ENCODE assay signal across 8 cellular contexts in the genomic region with DNA sequence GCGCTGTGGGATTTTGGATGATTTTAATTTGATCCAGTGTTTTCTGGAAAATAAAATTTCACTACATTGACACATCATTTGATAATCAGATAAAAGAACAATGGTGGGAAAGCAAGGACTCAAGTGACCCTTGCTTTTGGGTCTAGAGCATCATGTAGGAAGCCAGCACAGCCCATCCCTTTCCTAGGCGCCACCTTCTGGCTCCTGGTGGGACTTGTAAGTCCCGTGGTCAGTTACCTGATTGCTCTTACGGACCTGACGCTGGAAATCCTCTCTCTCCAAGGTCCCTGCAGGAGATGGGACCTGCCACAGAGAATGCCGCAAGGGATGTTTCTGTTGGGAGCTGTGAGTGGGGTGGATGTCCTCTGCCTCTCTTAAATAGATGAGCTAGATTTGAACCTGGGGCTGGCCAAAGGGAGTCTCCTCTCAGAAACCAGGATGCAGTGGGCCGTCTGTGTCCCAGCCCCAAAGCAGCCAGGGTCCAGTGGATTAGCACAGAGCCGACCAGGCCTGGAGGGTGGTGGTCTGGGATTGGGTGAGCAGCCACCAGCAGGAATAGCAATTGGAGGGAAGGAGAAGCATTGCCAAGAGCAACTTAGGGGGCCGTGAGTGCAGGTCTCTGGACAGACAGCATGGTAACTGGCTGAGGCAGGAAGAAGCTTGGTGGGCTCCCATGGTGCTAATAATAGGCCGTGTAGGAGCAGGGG. TPM values are rescaled to one million over a fixed set of nuclear protein-coding genes. Genes with fewer than 3 reads are reported as not detected.
DNase-seq lines count a peak whose midpoint lies in the region; ATAC-seq and TF ChIP-seq lines count a peak whose summit lies in the region.

No MANE protein-coding gene starts in this region.

- H4K20me1 ChIP-seq in OCI-LY3 (ENCODE audit: insufficient read depth, low read length) = no peaks in the 10 kb centered on the region

- no peaks in the 10 kb centered on the region for H3K36me3 ChIP-seq in OCI-LY3 (replicated peaks; ENCODE audit: low read depth, low read length)
- H3K36me3 ChIP-seq in thyroid gland = peaks cover 0 to 3% of the 10 kb centered on the region in 2 donors

- no peak overlapping the region for H3K9ac ChIP-seq in OCI-LY3 (ENCODE audit: low read length)

- no peak overlapping the region for H2AFZ ChIP-seq in OCI-LY3 (ENCODE audit: low read depth, low read length)

- H3K27ac ChIP-seq in OCI-LY3 (ENCODE audit: low read length) = no peak overlapping the region
- peak overlapping the region in 1 of 3 donors; percentile 27 for H3K27ac ChIP-seq in thyroid gland

- H3K4me1 Mint-ChIP-seq in activated naive CD4-positive, alpha-beta T cell treated with anti-CD3 and anti-CD28 coated beads, Interleukin-2, amount 10 ng/mL, durations not matched to agents 7 days and 5 days = no peaks in the 10 kb centered on the region
- no peaks in the 10 kb centered on the region for H3K4me1 Mint-ChIP-seq in immature natural killer cell

- H3K4me3 ChIP-seq in OCI-LY3 (ENCODE audit: low read length) = no peak overlapping the region
- no peak overlapping the region for H3K4me3 ChIP-seq in fibroblast of the aortic adventitia (ENCODE audit: low read depth, low read length)
- no peak overlapping the region for H3K4me3 ChIP-seq in thyroid gland (replicated peaks in 1 of 3)

- peaks cover 12% of the 10 kb centered on the region; the same call in 1 of the 2 replicates for H3K27me3 ChIP-seq in OCI-LY3 (ENCODE audit: low read depth, low read length)
- no peaks in the 10 kb centered on the region for H3K27me3 ChIP-seq in thyroid gland

- H3K9me3 ChIP-seq in OCI-LY3 (ENCODE audit: insufficient read depth, low read length) (no peaks in the 10 kb centered on the region), thyroid gland (no peaks in the 10 kb centered on the region)

- CTCF ChIA-PET in activated naive CD4-positive, alpha-beta T cell treated with anti-CD3 and anti-CD28 coated beads, Interleukin-2, amount 10 ng/mL, durations not matched to agents 7 days and 5 days (lab: Charles Lee) = interaction anchor here (1.0 kb wide), 1 partner anchor 294 kb away, joined by 4 read pairs; no protein-coding TSS in a partner anchor

- DNase-seq in activated naive CD4-positive, alpha-beta T cell treated with anti-CD3 and anti-CD28 coated beads, Interleukin-2, amount 10 ng/mL, durations not matched to agents 7 days and 5 days = peak; percentile 28
- DNase-seq in activated naive CD4-positive, alpha-beta T cell (lab: John Stamatoyannopoulos, UW) = no peak
- peak; percentile 59 for DNase-seq in fibroblast of the aortic adventitia (ENCODE audit: low read depth)
- peak; percentile 55 to 64 for DNase-seq in thyroid gland
- DNase-seq in immature natural killer cell = no peak

- no peaks in the 10 kb centered on the region for H3K27me3 Mint-ChIP-seq in activated naive CD4-positive, alpha-beta T cell treated with anti-CD3 and anti-CD28 coated beads, Interleukin-2, amount 10 ng/mL, durations not matched to agents 7 days and 5 days
- peaks cover 1 to 4% (median 3%) of the 10 kb centered on the region in 3 donors for H3K27me3 Mint-ChIP-seq in immature natural killer cell (ENCODE audit: low read depth in 3 of 3)

- H3K4me1 ChIP-seq in OCI-LY3 (ENCODE audit: low read length) = no peaks in the 10 kb centered on the region
- H3K4me1 ChIP-seq in thyroid gland = peaks cover 26 to 68% of the 10 kb centered on the region in 2 donors

- H3K36me3 Mint-ChIP-seq in activated naive CD4-positive, alpha-beta T cell treated with anti-CD3 and anti-CD28 coated beads, Interleukin-2, amount 10 ng/mL, durations not matched to agents 7 days and 5 days = no peaks in the 10 kb centered on the region
- H3K36me3 Mint-ChIP-seq in immature natural killer cell = no peaks in the 10 kb centered on the region

- intact Hi-C loops in thyroid gland (cut with DNase I) = no loop called here

- 64 to 67% methylated on average over 10 of the region's 10 CpGs for WGBS in thyroid gland, 2 donors

- no peak overlapping the region for H3K4me2 ChIP-seq in OCI-LY3 (ENCODE audit: low read length)

- ATAC-seq in GM18873 (IDR thresholded peaks at IDR 0.05; ENCODE audit: low FRiP score, unreplicated experiment) (no peak), HG02642 (IDR thresholded peaks at IDR 0.05; ENCODE audit: poor library complexity, unreplicated experiment) (no peak)

- H3K9me3 Mint-ChIP-seq in activated naive CD4-positive, alpha-beta T cell treated with anti-CD3 and anti-CD28 coated beads, Interleukin-2, amount 10 ng/mL, durations not matched to agents 7 days and 5 days = no peaks in the 10 kb centered on the region
- peaks cover 0 to 6% (median 0%) of the 10 kb centered on the region in 6 donors for H3K9me3 Mint-ChIP-seq in immature natural killer cell

- H3K27ac Mint-ChIP-seq in activated naive CD4-positive, alpha-beta T cell treated with anti-CD3 and anti-CD28 coated beads, Interleukin-2, amount 10 ng/mL, durations not matched to agents 7 days and 5 days = no peak overlapping the region
- H3K27ac Mint-ChIP-seq in immature natural killer cell = no peak overlapping the region

- H3K4me3 Mint-ChIP-seq in activated naive CD4-positive, alpha-beta T cell treated with anti-CD3 and anti-CD28 coated beads, Interleukin-2, amount 10 ng/mL, durations not matched to agents 7 days and 5 days = no peak overlapping the region
- no peak overlapping the region for H3K4me3 Mint-ChIP-seq in immature natural killer cell

- H3K79me2 ChIP-seq in OCI-LY3 (ENCODE audit: low read length) = no peaks in the 10 kb centered on the region

- TF ChIP-seq CTCF in OCI-LY3 (IDR thresholded peaks at IDR 0.05; ENCODE audit: low read depth, low read length) (peak; percentile 58), fibroblast of the aortic adventitia (IDR thresholded peaks at IDR 0.05; ENCODE audit: insufficient read depth, low read length) (peak; percentile 63), thyroid gland (IDR thresholded peaks at IDR 0.05) (peak in 5 of 6 experiments; percentile 12 to 51 (median 41))

- TF ChIP-seq POLR2A in thyroid gland (IDR thresholded peaks at IDR 0.05) = no peak

RNA-seq across cellular contexts. Expression of a gene that starts 21.7 kb away (rescaled TPM):
- total RNA-seq in fibroblast of the aortic adventitia (ENCODE audit: low replicate concordance) (153 and 329 TPM in 2 replicates), thyroid gland (100 to 1,000 TPM; 424 to 772 (median 543) TPM)
- not detected for polyA plus RNA-seq in immature natural killer cell

Comparison
In these comparisons a context has a peak if more than half of its experiments do, and no peak if none do; other contexts are left out.
1. DNase-seq: peak in activated naive CD4-positive, alpha-beta T cell treated with anti-CD3 and anti-CD28 coated beads, Interleukin-2, amount 10 ng/mL, durations not matched to agents 7 days and 5 days (single experiment), fibroblast of the aortic adventitia (single experiment) and thyroid gland (2 of 2); none in activated naive CD4-positive, alpha-beta T cell (0 of 4) and immature natural killer cell (0 of 3).
2. Peak in every context shown above with its lines, with median percentiles within 50 percentile points of each other: CTCF ChIP-seq.